18 cellular contexts compared by ENCODE assay signal in the genomic region with DNA sequence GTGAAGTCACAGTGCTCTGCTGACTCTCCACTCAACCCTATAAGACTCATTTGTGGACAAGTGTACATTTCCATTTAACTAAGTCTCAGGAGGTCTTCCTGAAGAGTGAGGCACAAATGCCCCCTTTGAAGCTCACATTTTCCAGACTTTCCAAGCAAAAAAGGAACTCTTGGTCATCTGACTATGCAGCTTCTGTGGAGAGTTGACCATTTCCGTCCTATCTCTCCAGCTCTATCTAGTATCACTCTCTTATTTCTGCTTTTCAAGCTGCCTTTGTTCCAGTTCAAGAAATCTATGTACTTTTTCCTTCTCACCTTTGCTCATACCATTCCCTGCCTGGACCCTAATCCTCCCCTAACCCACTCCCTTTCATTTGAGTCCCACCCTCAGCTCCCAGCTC.
"Had no signal": no experiment of that assay in that cellular context is flagged by ENCODE, and none has a peak within 500 bp of the region (broad histone marks: within the 10 kb centered on the region; RNA-seq: fewer than 3 reads in every experiment).

No MANE protein-coding gene starts in this region.

- H3K9me3 ChIP-seq: body of pancreas, lower lobe of right lung, SJSA1, testis had no signal

- H3K4me1 ChIP-seq: body of pancreas, testis had no signal

- DNase-seq: activated CD4-positive, alpha-beta T cell treated with anti-CD3 and anti-CD28 coated beads for 48 hours; activated CD8-positive, alpha-beta memory T cell treated with anti-CD3 and anti-CD28 coated beads, Interleukin-2, amount 50 U/mL, for 48 hours; activated CD8-positive, alpha-beta T cell treated with anti-CD3 and anti-CD28 coated beads, Interleukin-2, amount 10 ng/mL, durations not matched to agents 7 days and 5 days; activated naive CD4-positive, alpha-beta T cell treated with anti-CD3 and anti-CD28 coated beads, Interleukin-2, amount 10 ng/mL, durations not matched to agents 7 days and 5 days; body of pancreas; endodermal cell; erythroblast; kidney; lower lobe of right lung; midbrain; naive thymus-derived CD4-positive, alpha-beta T cell; stimulated activated CD4-positive, alpha-beta T cell treated with anti-CD3 and anti-CD28 coated beads, Interleukin-15, amount 100 ng/mL, for 24 hours; stimulated activated CD4-positive, alpha-beta T cell treated with anti-CD3 and anti-CD28 coated beads, Interleukin-4, amount 100 ng/mL, for 24 hours; SW 1271; testis; WERI-Rb-1 had no signal

- H3K27ac ChIP-seq: hepatocyte, lower lobe of right lung, SJSA1, testis, WERI-Rb-1 had no signal

- H3K27me3 ChIP-seq: body of pancreas, hepatocyte, SJSA1, testis had no signal

- ATAC-seq: activated CD8-positive, alpha-beta T cell treated with anti-CD3 and anti-CD28 coated beads, Interleukin-2, amount 10 ng/mL, durations not matched to agents 7 days and 5 days; body of pancreas; lower lobe of right lung; naive thymus-derived CD4-positive, alpha-beta T cell had no signal

- H3K4me3 ChIP-seq: body of pancreas, hepatocyte, lower lobe of right lung, SJSA1, testis had no signal
